ENCODE assay signal across 10 cellular contexts in genomic region chr21:16305686-16306085, GRCh38.
DNase-seq lines count a peak whose midpoint lies in the region; ATAC-seq, FAIRE-seq and TF ChIP-seq lines count a peak whose summit lies in the region.
"Had no signal": no experiment of that assay in that cellular context is flagged by ENCODE, and none has a peak within 500 bp of the region (broad histone marks: within the 10 kb centered on the region; RNA-seq: fewer than 3 reads in every experiment).

No MANE protein-coding gene starts in this region.

- H3K9me3 Mint-ChIP-seq in osteocyte (ENCODE audit: unreplicated experiment) (no peaks in the 10 kb centered on the region), natural killer cell (peaks cover 4 to 5% of the 10 kb centered on the region in 2 donors)
- H3K9me3 Mint-ChIP-seq: stimulated activated naive CD8-positive, alpha-beta T cell treated with anti-CD3 and anti-CD28 coated beads, Interleukin-15, Interleukin-2, amounts not matched to agents 100 ng/mL and 50 ng/mL, for 24 hours had no signal

- TF ChIP-seq EP300 in transverse colon (IDR thresholded peaks at IDR 0.05; ENCODE audit: low read depth), result no peak

- TF ChIP-seq POLR2A in transverse colon (IDR thresholded peaks at IDR 0.05), result no peak

- H3K27me3 Mint-ChIP-seq in osteocyte (ENCODE audit: unreplicated experiment) (no peaks in the 10 kb centered on the region), natural killer cell (ENCODE audit: low read depth in 2 of 2) (no peaks in the 10 kb centered on the region)
- H3K27me3 Mint-ChIP-seq: stimulated activated naive CD8-positive, alpha-beta T cell treated with anti-CD3 and anti-CD28 coated beads, Interleukin-15, Interleukin-2, amounts not matched to agents 100 ng/mL and 50 ng/mL, for 24 hours had no signal

- H3K36me3 Mint-ChIP-seq in osteocyte (ENCODE audit: unreplicated experiment) (peaks cover 6% of the 10 kb centered on the region), natural killer cell (no peaks in the 10 kb centered on the region)

- no peak for TF ChIP-seq CTCF in C4-2B (conservative IDR thresholded peaks at IDR 0.05)
- no peak for TF ChIP-seq CTCF in fibroblast of villous mesenchyme (IDR thresholded peaks at IDR 0.05; ENCODE audit: insufficient read depth, low read depth, low read length)
- no peak for TF ChIP-seq CTCF in osteocyte (IDR thresholded peaks at IDR 0.05)
- no peak for TF ChIP-seq CTCF in natural killer cell (IDR thresholded peaks at IDR 0.05)
- no peak for TF ChIP-seq CTCF in transverse colon (IDR thresholded peaks at IDR 0.05)

- peak overlapping the region; percentile 83 for H3K27ac Mint-ChIP-seq in osteocyte (ENCODE audit: unreplicated experiment)
- H3K27ac Mint-ChIP-seq in natural killer cell, result no peak overlapping the region
- H3K27ac Mint-ChIP-seq: stimulated activated naive CD8-positive, alpha-beta T cell treated with anti-CD3 and anti-CD28 coated beads, Interleukin-15, Interleukin-2, amounts not matched to agents 100 ng/mL and 50 ng/mL, for 24 hours had no signal

- peaks cover 49% of the 10 kb centered on the region for H3K4me1 Mint-ChIP-seq in osteocyte (ENCODE audit: unreplicated experiment)
- no peaks in the 10 kb centered on the region for H3K4me1 Mint-ChIP-seq in natural killer cell

- intact Hi-C loops in natural killer cell (cut with micrococcal nuclease) (no loop called here), transverse colon (cut with DNase I; ENCODE audit: low total_unique reads) (no loop called here)

- H3K27ac ChIP-seq in C4-2B (peak overlapping the region; percentile 98; the same call in 1 of the 2 replicates), transverse colon (peak overlapping the region in 2 of 4 donors; percentile 20 to 27)
- H3K27ac ChIP-seq: RWPE1 had no signal

- DNase-seq in fibroblast of villous mesenchyme (ENCODE audit: low read depth) (peak; percentile 16), osteocyte (ENCODE audit: extremely low spot score, unreplicated experiment) (no peak), natural killer cell (no peak), transverse colon (no peak)

- ATAC-seq in GM21526 (IDR thresholded peaks at IDR 0.05; ENCODE audit: low FRiP score, unreplicated experiment), result no peak
- ATAC-seq in natural killer cell, result no peak
- no peak for ATAC-seq in HG02840 (IDR thresholded peaks at IDR 0.05; ENCODE audit: low FRiP score, unreplicated experiment)

- H3K4me3 Mint-ChIP-seq in osteocyte (ENCODE audit: unreplicated experiment), result peak overlapping the region; percentile 52
- no peak overlapping the region for H3K4me3 Mint-ChIP-seq in natural killer cell
- H3K4me3 Mint-ChIP-seq: stimulated activated naive CD8-positive, alpha-beta T cell treated with anti-CD3 and anti-CD28 coated beads, Interleukin-15, Interleukin-2, amounts not matched to agents 100 ng/mL and 50 ng/mL, for 24 hours had no signal

- no peaks in the 10 kb centered on the region for H3K36me3 ChIP-seq in transverse colon

- in situ Hi-C loops in transverse colon (cut with MboI; ENCODE audit: low pct_ligation_motif_present in 1 of 4, low pct_unique_long_range_greater_than_20kb in 1 of 4, low sequenced_read_pairs in 3 of 4), result no loop called here

- no peaks in the 10 kb centered on the region for H3K9me3 ChIP-seq in transverse colon

- H3K4me3 ChIP-seq in fibroblast of villous mesenchyme (ENCODE audit: low read depth, low read length), result peak overlapping the region; percentile 24
- no peak overlapping the region for H3K4me3 ChIP-seq in transverse colon

- WGBS in transverse colon (ENCODE audit: low coverage in 1 of 2), 2 donors, result 40 to 53% methylated on average over 6 of the region's 6 CpGs

- FAIRE-seq in TTC549 (lab: Jason Lieb, UNC), result peak; percentile 99

- H3K27me3 ChIP-seq in transverse colon, result no peaks in the 10 kb centered on the region

- H3K4me1 ChIP-seq in transverse colon, result no peaks in the 10 kb centered on the region
